24 cellular contexts compared by ENCODE assay signal in the genomic region with DNA sequence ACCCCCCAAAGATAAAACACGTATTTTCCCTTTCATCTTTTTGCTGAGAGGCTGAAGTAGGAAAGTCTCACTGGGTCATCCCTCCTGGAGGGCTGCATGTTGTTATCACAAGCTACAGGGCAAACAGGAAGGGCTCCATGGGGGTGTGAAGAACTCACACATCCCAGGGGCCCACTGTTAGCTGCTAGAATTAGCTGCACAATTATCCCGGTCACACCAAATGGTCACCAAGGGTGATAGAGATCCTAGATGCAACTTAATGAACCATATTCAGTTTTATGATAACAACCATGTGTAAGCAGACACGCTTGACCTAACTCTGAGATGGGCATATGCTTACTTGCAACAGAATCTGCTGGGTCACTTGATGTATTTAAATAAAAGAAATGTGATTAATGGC.
"Had no signal": no experiment of that assay in that cellular context is flagged by ENCODE, and none has a peak within 500 bp of the region (broad histone marks: within the 10 kb centered on the region; RNA-seq: fewer than 3 reads in every experiment).

No MANE protein-coding gene starts in this region.

- H3K4me3 Mint-ChIP-seq: natural killer cell treated with Interleukin-12 subunit alpha and Interleukin-12 subunit beta and Interleukin-15 and Interleukin-18, amount 100 ng/mL, for 72 hours; neural progenitor cell; stimulated activated naive CD8-positive, alpha-beta T cell treated with anti-CD3 and anti-CD28 coated beads, Interleukin-15, amount 100 ng/mL, for 72 hours had no signal

- H2AFZ ChIP-seq: neural progenitor cell had no signal

- H3K27ac Mint-ChIP-seq: natural killer cell treated with Interleukin-12 subunit alpha and Interleukin-12 subunit beta and Interleukin-15 and Interleukin-18, amount 100 ng/mL, for 72 hours; neural progenitor cell; stimulated activated naive CD8-positive, alpha-beta T cell treated with anti-CD3 and anti-CD28 coated beads, Interleukin-15, amount 100 ng/mL, for 72 hours had no signal

- H3K36me3 Mint-ChIP-seq: natural killer cell treated with Interleukin-12 subunit alpha and Interleukin-12 subunit beta and Interleukin-15 and Interleukin-18, amount 100 ng/mL, for 72 hours; neural progenitor cell had no signal

- H3K36me3 ChIP-seq: esophagus squamous epithelium, lower lobe of right lung, neural progenitor cell, prostate gland, right atrium auricular region, suprapubic skin, transverse colon, vagina had no signal

- H3K4me2 ChIP-seq: neural progenitor cell, smooth muscle cell had no signal

- H3K4me1 Mint-ChIP-seq: stimulated activated naive CD8-positive, alpha-beta T cell treated with anti-CD3 and anti-CD28 coated beads, Interleukin-15, amount 100 ng/mL, for 72 hours had no signal

- H3K4me1 ChIP-seq: esophagus squamous epithelium, lower lobe of right lung, neural progenitor cell, prostate gland, right atrium auricular region, suprapubic skin, transverse colon, vagina had no signal

- H3K4me3 ChIP-seq: coronary artery, esophagus squamous epithelium, lower lobe of right lung, neural progenitor cell, prostate gland, right atrium auricular region, smooth muscle cell, suprapubic skin, transverse colon, vagina had no signal

- H3K27me3 ChIP-seq: esophagus squamous epithelium, neural progenitor cell, right atrium auricular region, suprapubic skin, transverse colon, vagina had no signal

- H3K27ac ChIP-seq: coronary artery, esophagus squamous epithelium, lower lobe of right lung, neural progenitor cell, prostate gland, right atrium auricular region, suprapubic skin, transverse colon, vagina had no signal

- DNase-seq: dermis blood vessel endothelial cell; effector memory CD4-positive, alpha-beta T cell; erythroblast; esophagus squamous epithelium; foreskin melanocyte; hypothalamus; left colon; left ventricle myocardium superior; lower lobe of right lung; stimulated activated CD4-positive, alpha-beta T cell treated with anti-CD3 and anti-CD28 coated beads, Interleukin-12 subunit alpha, Interleukin-12 subunit beta, amount 100 ng/mL, for 4 hours; stimulated activated CD4-positive, alpha-beta T cell treated with anti-CD3 and anti-CD28 coated beads, Interleukin-1b, Interleukin-23, amount 100 ng/mL, for 48 hours; stimulated activated CD4-positive, alpha-beta T cell treated with anti-CD3 and anti-CD28 coated beads, Interleukin-4, amount 100 ng/mL, for 1 hour; stimulated activated CD8-positive, alpha-beta memory T cell treated with anti-CD3 and anti-CD28 coated beads, Interleukin-4, amount 100 ng/mL, for 48 hours; stimulated activated naive CD4-positive, alpha-beta T cell; stimulated activated naive CD8-positive, alpha-beta T cell treated with anti-CD3 and anti-CD28 coated beads, Interleukin-15, amount 100 ng/mL, for 72 hours; transverse colon had no signal

- H3K9me3 ChIP-seq: esophagus squamous epithelium, lower lobe of right lung, prostate gland, right atrium auricular region, transverse colon, vagina had no signal

- H3K9ac ChIP-seq: neural progenitor cell had no signal

- H3K27me3 Mint-ChIP-seq: natural killer cell treated with Interleukin-12 subunit alpha and Interleukin-12 subunit beta and Interleukin-15 and Interleukin-18, amount 100 ng/mL, for 72 hours; stimulated activated naive CD8-positive, alpha-beta T cell treated with anti-CD3 and anti-CD28 coated beads, Interleukin-15, amount 100 ng/mL, for 72 hours had no signal
